8 cellular contexts compared by ENCODE assay signal in genomic region chrX:45771560-45772340, GRCh38.
DNase-seq lines count a peak whose midpoint lies in the region; ATAC-seq and TF ChIP-seq lines count a peak whose summit lies in the region.

No MANE protein-coding gene starts in this region.

- peaks cover 39% of the 10 kb centered on the region for H3F3A ChIP-seq in PC-3 (ENCODE audit: low read length, unreplicated experiment)

- BruUV-seq in PC-3 (replicated peaks; lab: Mats Ljungman, UMichigan) = TSS peak; percentile 45

- DNase-seq in BJ (ENCODE audit: low read depth) (no peak), PC-3 (peak; percentile 64), immature natural killer cell (peak; percentile 74 to 75 (median 74)), NCI-H345 (lab: John Stamatoyannopoulos, UW) (no peak), NCI-H1105 (lab: John Stamatoyannopoulos, UW) (no peak)
- DNase-seq in activated naive CD8-positive, alpha-beta T cell treated with anti-CD3 and anti-CD28 coated beads, Interleukin-2, amount 10 ng/mL, durations not matched to agents 7 days and 5 days = peak; percentile 42
- peak in 1 of 2 donors; percentile 54 for DNase-seq in stimulated activated naive CD8-positive, alpha-beta T cell treated with anti-CD3 and anti-CD28 coated beads, Interleukin-15, amount 100 ng/mL, for 72 hours

- TF ChIP-seq CTCF in BJ (IDR thresholded peaks at IDR 0.05; ENCODE audit: insufficient read depth, low read depth, low read length) (no peak), PC-3 (conservative IDR thresholded peaks at IDR 0.05; ENCODE audit: low read depth, low read length) (no peak)

- H3K4me1 ChIP-seq in PC-3 (ENCODE audit: insufficient read depth, low read length) = peaks cover 51% of the 10 kb centered on the region

- no peak overlapping the region for H2AFZ ChIP-seq in PC-3 (ENCODE audit: low read length)

- no peaks in the 10 kb centered on the region for H3K27me3 Mint-ChIP-seq in activated naive CD8-positive, alpha-beta T cell treated with anti-CD3 and anti-CD28 coated beads, Interleukin-2, amount 10 ng/mL, durations not matched to agents 7 days and 5 days
- H3K27me3 Mint-ChIP-seq in immature natural killer cell (ENCODE audit: low read depth in 3 of 3) = peaks cover 0 to 7% (median 2%) of the 10 kb centered on the region in 3 donors
- H3K27me3 Mint-ChIP-seq in stimulated activated naive CD8-positive, alpha-beta T cell treated with anti-CD3 and anti-CD28 coated beads, Interleukin-15, amount 100 ng/mL, for 72 hours = no peaks in the 10 kb centered on the region

- peak overlapping the region; percentile 98 for H3K27ac ChIP-seq in PC-3 (ENCODE audit: low read length)

- H3K4me1 Mint-ChIP-seq in activated naive CD8-positive, alpha-beta T cell treated with anti-CD3 and anti-CD28 coated beads, Interleukin-2, amount 10 ng/mL, durations not matched to agents 7 days and 5 days = peaks cover 28% of the 10 kb centered on the region
- H3K4me1 Mint-ChIP-seq in immature natural killer cell = peaks cover 40 to 53% of the 10 kb centered on the region in 2 donors
- peaks cover 50% of the 10 kb centered on the region for H3K4me1 Mint-ChIP-seq in stimulated activated naive CD8-positive, alpha-beta T cell treated with anti-CD3 and anti-CD28 coated beads, Interleukin-15, amount 100 ng/mL, for 72 hours

- peaks cover 7% of the 10 kb centered on the region for H3K36me3 Mint-ChIP-seq in activated naive CD8-positive, alpha-beta T cell treated with anti-CD3 and anti-CD28 coated beads, Interleukin-2, amount 10 ng/mL, durations not matched to agents 7 days and 5 days
- H3K36me3 Mint-ChIP-seq in immature natural killer cell = no peaks in the 10 kb centered on the region

- peak overlapping the region; percentile 84 for H3K27ac Mint-ChIP-seq in activated naive CD8-positive, alpha-beta T cell treated with anti-CD3 and anti-CD28 coated beads, Interleukin-2, amount 10 ng/mL, durations not matched to agents 7 days and 5 days
- H3K27ac Mint-ChIP-seq in immature natural killer cell = peak overlapping the region; percentile 86 to 98 (median 96)
- H3K27ac Mint-ChIP-seq in stimulated activated naive CD8-positive, alpha-beta T cell treated with anti-CD3 and anti-CD28 coated beads, Interleukin-15, amount 100 ng/mL, for 72 hours = peak overlapping the region; percentile 74 to 91

- H3K9ac ChIP-seq in PC-3 (ENCODE audit: low read length) = peak overlapping the region; percentile 95

- no peaks in the 10 kb centered on the region for H3K9me3 ChIP-seq in PC-3 (ENCODE audit: low read length)

- H4K20me1 ChIP-seq in PC-3 (ENCODE audit: low read length) = peaks cover 28% of the 10 kb centered on the region

- H3K36me3 ChIP-seq in BJ (ENCODE audit: control insufficient read depth, insufficient read depth, low read length) (no peaks in the 10 kb centered on the region), PC-3 (ENCODE audit: low read depth, low read length) (peaks cover 46% of the 10 kb centered on the region)

- H3K27me3 ChIP-seq in BJ (ENCODE audit: control insufficient read depth, insufficient read depth, low read length) = no peaks in the 10 kb centered on the region
- H3K27me3 ChIP-seq in PC-3 (ENCODE audit: low read length) = no peaks in the 10 kb centered on the region

- intact Hi-C loops in PC-3 (cut with micrococcal nuclease) = loop anchor here (1.0 kb wide), 2 partner anchors 13 to 32 kb away; no protein-coding TSS in a partner anchor

- POLR2A ChIA-PET in BJ (lab: Charles Lee) = no interaction called here
- POLR2A ChIA-PET in PC-3 (lab: Charles Lee; ENCODE audit: unreplicated experiment) = interaction anchor here (0.6 to 1.0 kb wide), 4 partner anchors 10 to 584 kb away, joined by 3 to 8 read pairs (median 6); no protein-coding TSS in a partner anchor
- POLR2A ChIA-PET in activated naive CD8-positive, alpha-beta T cell treated with anti-CD3 and anti-CD28 coated beads, Interleukin-2, amount 10 ng/mL, durations not matched to agents 7 days and 5 days (lab: Charles Lee) = interaction anchor here (0.6 to 3.8 kb wide), 4 partner anchors 9 to 75 kb away, joined by 3 to 60 read pairs (median 4); no protein-coding TSS in a partner anchor

- CTCF ChIA-PET in BJ (lab: Yijun Ruan, JAX) (interaction anchor here (0.5 to 1.4 kb wide), 2 partner anchors 604 to 1322 kb away, joined by 3 read pairs; no protein-coding TSS in a partner anchor), PC-3 (lab: Charles Lee) (interaction anchor here (0.5 kb wide), 1 partner anchor 604 kb away, joined by 4 read pairs; no protein-coding TSS in a partner anchor)

- H3K4me3 ChIP-seq in BJ (ENCODE audit: low read depth, low read length) (peak overlapping the region; percentile 47), PC-3 (ENCODE audit: low read length) (peak overlapping the region; percentile 87)

- no peaks in the 10 kb centered on the region for H3K9me3 Mint-ChIP-seq in activated naive CD8-positive, alpha-beta T cell treated with anti-CD3 and anti-CD28 coated beads, Interleukin-2, amount 10 ng/mL, durations not matched to agents 7 days and 5 days
- no peaks in the 10 kb centered on the region for H3K9me3 Mint-ChIP-seq in immature natural killer cell
- no peaks in the 10 kb centered on the region for H3K9me3 Mint-ChIP-seq in stimulated activated naive CD8-positive, alpha-beta T cell treated with anti-CD3 and anti-CD28 coated beads, Interleukin-15, amount 100 ng/mL, for 72 hours

- H3K9me2 ChIP-seq in PC-3 (replicated peaks; ENCODE audit: low read length) = no peaks in the 10 kb centered on the region

- ATAC-seq in GM21529 (IDR thresholded peaks at IDR 0.05; ENCODE audit: unreplicated experiment) (peak; percentile 53), PC-3 (peak; percentile 7)
- ATAC-seq in activated naive CD8-positive, alpha-beta T cell treated with anti-CD3 and anti-CD28 coated beads, Interleukin-2, amount 10 ng/mL, durations not matched to agents 7 days and 5 days (ENCODE audit: low read depth) = peak; percentile 75
- peak; percentile 84 for ATAC-seq in stimulated activated naive CD8-positive, alpha-beta T cell treated with anti-CD3 and anti-CD28 coated beads, Interleukin-15, amount 100 ng/mL, for 72 hours

- H3K4me3 Mint-ChIP-seq in activated naive CD8-positive, alpha-beta T cell treated with anti-CD3 and anti-CD28 coated beads, Interleukin-2, amount 10 ng/mL, durations not matched to agents 7 days and 5 days = peak overlapping the region; percentile 76
- H3K4me3 Mint-ChIP-seq in immature natural killer cell = peak overlapping the region; percentile 89 to 100 (median 91)
- H3K4me3 Mint-ChIP-seq in stimulated activated naive CD8-positive, alpha-beta T cell treated with anti-CD3 and anti-CD28 coated beads, Interleukin-15, amount 100 ng/mL, for 72 hours = peak overlapping the region; percentile 77 to 92

- H3K79me2 ChIP-seq in PC-3 (ENCODE audit: low read length) = peaks cover 95% of the 10 kb centered on the region

- peak overlapping the region; percentile 98 for H3K4me2 ChIP-seq in PC-3 (ENCODE audit: low read length)

Comparison
In these comparisons a context has a peak if more than half of its experiments do, and no peak if none do; other contexts are left out.
1. DNase-seq: peak in PC-3 (single experiment), activated naive CD8-positive, alpha-beta T cell treated with anti-CD3 and anti-CD28 coated beads, Interleukin-2, amount 10 ng/mL, durations not matched to agents 7 days and 5 days (single experiment) and immature natural killer cell (3 of 3); none in BJ (single experiment), NCI-H345 (single experiment) and NCI-H1105 (single experiment).
2. ATAC-seq: peak in every context shown above with its lines; median percentile 84 in stimulated activated naive CD8-positive, alpha-beta T cell treated with anti-CD3 and anti-CD28 coated beads, Interleukin-15, amount 100 ng/mL, for 72 hours; 75 in activated naive CD8-positive, alpha-beta T cell treated with anti-CD3 and anti-CD28 coated beads, Interleukin-2, amount 10 ng/mL, durations not matched to agents 7 days and 5 days; 53 in GM21529; 7 in PC-3.
3. Peak in every context shown above with its lines, with median percentiles within 50 percentile points of each other: H3K27ac Mint-ChIP-seq and H3K4me3 Mint-ChIP-seq.